8 cellular contexts compared by ENCODE assay signal in genomic region chr6:155495011-155495768, GRCh38.
A peak's percentile ranks its signal among the peaks of the same experiment; 100 is the strongest.
DNase-seq lines count a peak whose midpoint lies in the region; ATAC-seq and TF ChIP-seq lines count a peak whose summit lies in the region.

No MANE protein-coding gene starts in this region.

- no peak for ATAC-seq in GM19324 (IDR thresholded peaks at IDR 0.05; ENCODE audit: low FRiP score, unreplicated experiment)

- peak; percentile 94 for DNase-seq in AG10803 (ENCODE audit: low read depth)
- peak; percentile 72 for DNase-seq in NCI-H1092 treated with DMSO at 0.1 percent for 48 hours (lab: John Stamatoyannopoulos, UW)
- peak; percentile 80 for DNase-seq in dedifferentiated amniotic fluid mesenchymal stem cell (ENCODE audit: extremely low spot score)
- peak; percentile 39 for DNase-seq in midbrain (lab: John Stamatoyannopoulos, UW)
- DNase-seq in NCI-H2196 treated with DMSO at 0.1 percent for 48 hours (lab: John Stamatoyannopoulos, UW; ENCODE audit: unreplicated experiment), result no peak
- no peak for DNase-seq in RKO (ENCODE audit: low spot score)
- no peak for DNase-seq in ACHN

- peak; percentile 82 for TF ChIP-seq CTCF in AG10803 (conservative IDR thresholded peaks at IDR 0.05; ENCODE audit: low read length)

- in situ Hi-C loops in ACHN (cut with HindIII; ENCODE audit: low pct_ligation_motif_present, low pct_unique_long_range_greater_than_20kb, low sequenced_read_pairs), result no loop called here

- H3K4me3 ChIP-seq in AG10803 (ENCODE audit: low read length), result no peak overlapping the region

Comparison
In these comparisons a context has a peak if more than half of its experiments do, and no peak if none do; other contexts are left out.
1. DNase-seq: peak in AG10803 (single experiment), NCI-H1092 treated with DMSO at 0.1 percent for 48 hours (single experiment), dedifferentiated amniotic fluid mesenchymal stem cell (single experiment) and midbrain (single experiment); none in NCI-H2196 treated with DMSO at 0.1 percent for 48 hours (single experiment), RKO (single experiment) and ACHN (single experiment).